Comparison of ENCODE assay signal across 11 cellular contexts in the genomic region with DNA sequence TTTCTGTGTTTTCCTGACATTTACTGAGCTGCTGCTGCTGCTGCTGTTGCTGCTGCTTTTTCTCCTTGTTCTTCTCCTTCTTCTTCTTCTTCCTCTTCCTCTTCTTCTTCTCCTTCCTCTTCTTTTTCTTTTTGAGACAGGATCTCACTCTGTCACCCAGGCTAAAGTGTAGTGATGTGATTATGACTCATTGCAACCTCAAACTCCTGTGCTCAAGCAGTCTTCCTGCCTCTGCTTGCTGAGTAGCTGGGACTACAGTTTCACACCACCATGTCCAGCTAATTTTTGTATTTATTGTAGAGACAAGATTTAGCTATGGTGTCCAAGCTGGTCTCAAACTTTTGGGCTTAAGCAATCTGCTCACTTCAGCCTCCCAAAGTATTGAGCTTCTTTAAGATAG.
DNase-seq lines count a peak whose midpoint lies in the region; ATAC-seq and TF ChIP-seq lines count a peak whose summit lies in the region.
"Had no signal": no experiment of that assay in that cellular context is flagged by ENCODE, and none has a peak within 500 bp of the region (broad histone marks: within the 10 kb centered on the region; RNA-seq: fewer than 3 reads in every experiment).

No MANE protein-coding gene starts in this region.

- TF ChIP-seq POLR2A in lower leg skin (IDR thresholded peaks at IDR 0.05), result no peak

- ATAC-seq in GM21529 (IDR thresholded peaks at IDR 0.05; ENCODE audit: unreplicated experiment), result peak; percentile 53
- no peak for ATAC-seq in HG03521 (IDR thresholded peaks at IDR 0.05; ENCODE audit: unreplicated experiment)
- ATAC-seq: Right ventricle myocardium inferior had no signal

- H3K4me3 ChIP-seq in lower leg skin (ENCODE audit: low read depth, poor library complexity, severe bottlenecking), result no peak overlapping the region

- peak overlapping the region; percentile 52 for H3K27ac ChIP-seq in epithelial cell of prostate

- in situ Hi-C loops in Caki2 (cut with HindIII; ENCODE audit: low pct_unique_long_range_greater_than_20kb, low sequenced_read_pairs), result no loop called here

- peak; percentile 33 for DNase-seq in Caki2 (ENCODE audit: low read depth)
- peak; percentile 78 for DNase-seq in M059J (ENCODE audit: low read depth)
- DNase-seq in epithelial cell of prostate (ENCODE audit: low read depth, low spot score), result peak; percentile 53
- DNase-seq in GOT3 (lab: John Stamatoyannopoulos, UW), result no peak
- no peak for DNase-seq in nucleus accumbens (lab: John Stamatoyannopoulos, UW)
- DNase-seq in lower leg skin (ENCODE audit: low spot score in 2 of 2), result no peak
- DNase-seq: activated CD8-positive, alpha-beta memory T cell treated with anti-CD3 and anti-CD28 coated beads, Interleukin-2, amount 50 U/mL, for 48 hours; DMS79 treated with DMSO at 0.1 percent for 48 hours had no signal

- TF ChIP-seq CTCF in lower leg skin (IDR thresholded peaks at IDR 0.05), result no peak

- intact Hi-C loops in lower leg skin (cut with DNase I; ENCODE audit: low total_unique reads), result no loop called here

Comparison
In these comparisons a context has a peak if more than half of its experiments do, and no peak if none do; other contexts are left out.
1. DNase-seq: peak in Caki2 (single experiment), M059J (single experiment) and epithelial cell of prostate (single experiment); none in GOT3 (single experiment), nucleus accumbens (0 of 56) and lower leg skin (0 of 2).